ENCODE assay signal across 21 cellular contexts in genomic region chr7:115116773-115117715, GRCh38.
A peak's percentile ranks its signal among the peaks of the same experiment; 100 is the strongest.
DNase-seq lines count a peak whose midpoint lies in the region; ATAC-seq, FAIRE-seq and TF ChIP-seq lines count a peak whose summit lies in the region.
"Had no signal": no experiment of that assay in that cellular context is flagged by ENCODE, and none has a peak within 500 bp of the region (broad histone marks: within the 10 kb centered on the region; RNA-seq: fewer than 3 reads in every experiment).

No MANE protein-coding gene starts in this region.

- H3K9me3 ChIP-seq in endocrine pancreas (ENCODE audit: control insufficient read depth, low read length): no peaks in the 10 kb centered on the region
- no peaks in the 10 kb centered on the region for H3K9me3 ChIP-seq in pancreas
- H3K9me3 ChIP-seq: thyroid gland had no signal

- H3K4me1 ChIP-seq in endocrine pancreas (ENCODE audit: control insufficient read depth, insufficient read depth, low read length) (peaks cover 3% of the 10 kb centered on the region), pancreas (peaks cover 13 to 20% (median 16%) of the 10 kb centered on the region in 3 donors)
- H3K4me1 ChIP-seq: thyroid gland had no signal

- no peaks in the 10 kb centered on the region for H3K36me3 Mint-ChIP-seq in stimulated activated memory B cell treated with anti-CD40 and anti-IgM and Interleukin-4, amounts not matched to agents 10 μg/mL and 1 μg/mL and 100 μg/mL, for 72 hours

- FAIRE-seq in pancreas (lab: Jason Lieb, UNC): no peak
- FAIRE-seq: small intestine had no signal

- H3K36me3 ChIP-seq in endocrine pancreas (ENCODE audit: control insufficient read depth, insufficient read depth, low read length) (no peaks in the 10 kb centered on the region), pancreas (no peaks in the 10 kb centered on the region)
- H3K36me3 ChIP-seq: cardiac muscle cell, thyroid gland had no signal

- no peak overlapping the region for H3K9ac ChIP-seq in endocrine pancreas (ENCODE audit: control insufficient read depth, insufficient read depth, low read length)

- H3K27ac Mint-ChIP-seq in stimulated activated memory B cell treated with anti-CD40 and anti-IgM and Interleukin-4, amounts not matched to agents 10 μg/mL and 1 μg/mL and 100 μg/mL, for 72 hours: no peak overlapping the region
- H3K27ac Mint-ChIP-seq: activated T-helper 2 cell treated with anti-CD3 and anti-CD28 coated beads, Interferon-gamma antibody, Interleukin-2, Interleukin-4, amounts not matched to agents 10 μg/mL and 5 μg/mL and 100 μg/mL, durations not matched to agents 14 hours and 24 hours and 36 hours had no signal

- no peaks in the 10 kb centered on the region for H3K27me3 Mint-ChIP-seq in stimulated activated memory B cell treated with anti-CD40 and anti-IgM and Interleukin-4, amounts not matched to agents 10 μg/mL and 1 μg/mL and 100 μg/mL, for 72 hours

- intact Hi-C loops in pancreas (cut with DNase I): no loop called here

- H3K4me1 Mint-ChIP-seq in stimulated activated memory B cell treated with anti-CD40 and anti-IgM and Interleukin-4, amounts not matched to agents 10 μg/mL and 1 μg/mL and 100 μg/mL, for 72 hours: no peaks in the 10 kb centered on the region

- peak overlapping the region; percentile 62 for H3K4me3 ChIP-seq in endocrine pancreas (ENCODE audit: control insufficient read depth, insufficient read depth, low read length)
- no peak overlapping the region for H3K4me3 ChIP-seq in pancreas
- H3K4me3 ChIP-seq: cardiac muscle cell, thyroid gland had no signal

- no peaks in the 10 kb centered on the region for H3K9me3 Mint-ChIP-seq in stimulated activated memory B cell treated with anti-CD40 and anti-IgM and Interleukin-4, amounts not matched to agents 10 μg/mL and 1 μg/mL and 100 μg/mL, for 72 hours
- H3K9me3 Mint-ChIP-seq: activated T-helper 2 cell treated with anti-CD3 and anti-CD28 coated beads, Interferon-gamma antibody, Interleukin-2, Interleukin-4, amounts not matched to agents 10 μg/mL and 5 μg/mL and 100 μg/mL, durations not matched to agents 14 hours and 24 hours and 36 hours had no signal

- DNase-seq in pancreas (no peak), NK-92 (lab: John Stamatoyannopoulos, UW; ENCODE audit: unreplicated experiment) (no peak), iPS-NIHi7 (ENCODE audit: extremely low spot score) (no peak)
- DNase-seq: activated CD4-positive, CD25-positive, alpha-beta regulatory T cell; DMS79; HCEC 1CT; KBM-7; kidney; NCI-H1092 treated with DMSO at 0.1 percent for 48 hours; SHP77; small intestine; T-helper 2 cell; thyroid gland had no signal

- peak; percentile 77 for ATAC-seq in GM18870 (IDR thresholded peaks at IDR 0.05; ENCODE audit: unreplicated experiment)
- peak; percentile 74 for ATAC-seq in HG03175 (IDR thresholded peaks at IDR 0.05; ENCODE audit: unreplicated experiment)
- peak; percentile 63 to 81 (median 72) for ATAC-seq in pancreas
- no peak for ATAC-seq in stimulated activated memory B cell treated with anti-CD40 and anti-IgM and Interleukin-4, amounts not matched to agents 10 μg/mL and 1 μg/mL and 100 μg/mL, for 72 hours
- ATAC-seq in HG03135 (IDR thresholded peaks at IDR 0.05; ENCODE audit: unreplicated experiment): no peak

- H3K4me3 Mint-ChIP-seq in stimulated activated memory B cell treated with anti-CD40 and anti-IgM and Interleukin-4, amounts not matched to agents 10 μg/mL and 1 μg/mL and 100 μg/mL, for 72 hours: no peak overlapping the region

- TF ChIP-seq CTCF in pancreas (IDR thresholded peaks at IDR 0.05): no peak

- WGBS in pancreas, 2 donors: 42 to 44% methylated on average over 5 of the region's 5 CpGs

- H3K27ac ChIP-seq in pancreas: peak overlapping the region in 2 of 4 donors; percentile 5 to 56
- H3K27ac ChIP-seq: cardiac muscle cell, HL-60, thyroid gland had no signal

- H3K27me3 ChIP-seq in endocrine pancreas (ENCODE audit: control insufficient read depth, insufficient read depth, low read length): peaks cover 2% of the 10 kb centered on the region
- no peaks in the 10 kb centered on the region for H3K27me3 ChIP-seq in pancreas
- H3K27me3 ChIP-seq: cardiac muscle cell, thyroid gland had no signal

Comparison
In these comparisons a context has a peak if more than half of its experiments do, and no peak if none do; other contexts are left out.
1. ATAC-seq: peak in GM18870 (single experiment), HG03175 (single experiment) and pancreas (4 of 4); none in stimulated activated memory B cell treated with anti-CD40 and anti-IgM and Interleukin-4, amounts not matched to agents 10 μg/mL and 1 μg/mL and 100 μg/mL, for 72 hours (single experiment) and HG03135 (single experiment).